Comparison of ENCODE assay signal across 8 cellular contexts in the genomic region with DNA sequence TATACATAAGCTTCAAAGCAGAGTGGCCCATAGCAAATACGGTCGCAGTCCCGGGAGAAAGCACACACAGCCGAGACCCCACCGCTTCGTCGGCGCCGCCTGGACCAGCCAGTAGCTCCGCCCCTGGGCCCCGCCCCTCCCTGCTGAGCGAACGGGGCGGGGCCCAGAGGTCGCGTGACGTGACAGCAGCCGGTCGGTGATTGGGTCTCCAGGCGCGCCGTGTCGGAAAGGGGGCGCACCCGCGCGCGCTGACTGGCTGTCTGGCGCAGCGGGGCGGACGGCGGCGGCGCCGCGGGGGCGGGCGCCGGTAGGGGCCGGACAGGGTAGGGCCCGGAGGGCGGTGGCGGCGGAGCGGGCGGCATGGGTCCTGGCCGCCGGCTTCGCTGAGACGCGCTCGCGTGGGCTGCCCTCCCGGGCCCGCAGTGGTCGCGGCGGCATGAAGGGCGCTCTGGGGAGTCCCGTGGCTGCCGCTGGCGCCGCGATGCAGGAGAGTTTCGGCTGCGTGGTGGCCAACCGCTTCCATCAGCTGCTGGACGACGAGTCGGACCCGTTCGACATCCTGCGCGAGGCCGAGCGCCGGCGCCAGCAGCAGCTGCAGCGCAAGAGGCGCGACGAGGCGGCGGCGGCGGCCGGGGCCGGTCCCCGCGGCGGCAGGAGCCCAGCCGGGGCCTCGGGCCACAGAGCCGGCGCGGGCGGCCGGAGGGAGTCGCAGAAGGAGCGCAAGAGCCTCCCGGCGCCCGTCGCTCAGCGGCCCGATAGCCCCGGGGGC. TPM values are rescaled to one million over a fixed set of nuclear protein-coding genes. Genes with fewer than 3 reads are reported as not detected.
DNase-seq lines count a peak whose midpoint lies in the region; ATAC-seq and TF ChIP-seq lines count a peak whose summit lies in the region.

A gene with protein sequence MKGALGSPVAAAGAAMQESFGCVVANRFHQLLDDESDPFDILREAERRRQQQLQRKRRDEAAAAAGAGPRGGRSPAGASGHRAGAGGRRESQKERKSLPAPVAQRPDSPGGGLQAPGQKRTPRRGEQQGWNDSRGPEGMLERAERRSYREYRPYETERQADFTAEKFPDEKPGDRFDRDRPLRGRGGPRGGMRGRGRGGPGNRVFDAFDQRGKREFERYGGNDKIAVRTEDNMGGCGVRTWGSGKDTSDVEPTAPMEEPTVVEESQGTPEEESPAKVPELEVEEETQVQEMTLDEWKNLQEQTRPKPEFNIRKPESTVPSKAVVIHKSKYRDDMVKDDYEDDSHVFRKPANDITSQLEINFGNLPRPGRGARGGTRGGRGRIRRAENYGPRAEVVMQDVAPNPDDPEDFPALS (plus strand): TSS at position 326 of the 769 bp plus-strand sequence. CDS start 111 bp downstream, at position 437.

- H3K4me3 Mint-ChIP-seq in immature natural killer cell = peak within 1 kb of the TSS; percentile 83 to 89 (median 88)

- no peaks in the 10 kb centered on the region for H3K4me1 ChIP-seq in breast epithelium

- peak within 1 kb of the TSS; percentile 28; the same call in 1 of the 2 replicates for H3K27ac ChIP-seq in WERI-Rb-1
- peak within 1 kb of the TSS; percentile 81 to 89 for H3K27ac ChIP-seq in breast epithelium

- H3K9me3 ChIP-seq in WERI-Rb-1 (ENCODE audit: severe bottlenecking) (no peaks in the 10 kb centered on the region), breast epithelium (no peaks in the 10 kb centered on the region)

- in situ Hi-C loops in ACHN (cut with HindIII; ENCODE audit: low pct_ligation_motif_present, low pct_unique_long_range_greater_than_20kb, low sequenced_read_pairs) = no loop called here

- peak; percentile 91 for DNase-seq in ACHN
- peak; percentile 95 for DNase-seq in NCI-H2196 (lab: John Stamatoyannopoulos, UW; ENCODE audit: unreplicated experiment)
- DNase-seq in WERI-Rb-1 = peak; percentile 98
- peak; percentile 96 for DNase-seq in breast epithelium (ENCODE audit: low spot score in 2 of 2)
- DNase-seq in immature natural killer cell = peak; percentile 93 to 95 (median 95)
- DNase-seq in smooth muscle cell of the brain vasculature (ENCODE audit: low read depth, low spot score) = peak; percentile 83

- H3K27me3 Mint-ChIP-seq in immature natural killer cell (ENCODE audit: low read depth in 3 of 3) = peaks cover 2 to 8% (median 2%) of the 10 kb centered on the region in 3 donors

- TF ChIP-seq POLR2A in breast epithelium (IDR thresholded peaks at IDR 0.05) = no peak

- H3K27ac Mint-ChIP-seq in immature natural killer cell = peak within 1 kb of the TSS; percentile 58 to 87 (median 72)

- H3K27me3 ChIP-seq in WERI-Rb-1 (ENCODE audit: insufficient read depth, low read depth, severe bottlenecking) = no peaks in the 10 kb centered on the region
- H3K27me3 ChIP-seq in breast epithelium = no peaks in the 10 kb centered on the region

- H3K36me3 ChIP-seq in WERI-Rb-1 (no peaks in the 10 kb centered on the region), breast epithelium (no peaks in the 10 kb centered on the region)

- intact Hi-C loops in breast epithelium (cut with DNase I; ENCODE audit: low total_unique reads) = no loop called here

- peaks cover 14 to 18% of the 10 kb centered on the region in 2 donors for H3K4me1 Mint-ChIP-seq in immature natural killer cell

- H3K9me3 Mint-ChIP-seq in immature natural killer cell = no peaks in the 10 kb centered on the region

- TF ChIP-seq CTCF in WERI-Rb-1 (IDR thresholded peaks at IDR 0.05; ENCODE audit: low read depth, low read length) (no peak), breast epithelium (IDR thresholded peaks at IDR 0.05) (no peak)

- ATAC-seq in GM18873 (IDR thresholded peaks at IDR 0.05; ENCODE audit: low FRiP score, unreplicated experiment) (peak; percentile 86), HG03135 (IDR thresholded peaks at IDR 0.05; ENCODE audit: unreplicated experiment) (peak; percentile 95)

- H3K4me3 ChIP-seq in WERI-Rb-1 (ENCODE audit: low read depth, low read length) = peak within 1 kb of the TSS; percentile 64
- peak within 1 kb of the TSS; percentile 76 to 95 (median 78) for H3K4me3 ChIP-seq in breast epithelium

- peaks cover 0 to 4% (median 3%) of the 10 kb centered on the region in 3 donors for H3K36me3 Mint-ChIP-seq in immature natural killer cell

RNA-seq across cellular contexts. Expression of the gene that starts here (rescaled TPM):
- 10 to 100 TPM in 2 of 3 donors, 1 to 10 TPM in 1; 9.7 to 26.6 (median 22.3) TPM for total RNA-seq in breast epithelium
- polyA plus RNA-seq in immature natural killer cell = 1 to 10 TPM; 3.0 to 5.8 (median 5.2) TPM

Comparison
In these comparisons a context has a peak if more than half of its experiments do, and no peak if none do; other contexts are left out.
1. Peak in every context shown above with its lines: DNase-seq, ATAC-seq, H3K4me3 ChIP-seq and H3K27ac ChIP-seq.